9 cellular contexts compared by ENCODE assay signal in genomic region chr1:93692983-93693591, GRCh38. TPM values are rescaled to one million over a fixed set of nuclear protein-coding genes. Genes with fewer than 3 reads are reported as not detected.
DNase-seq lines count a peak whose midpoint lies in the region; ATAC-seq and TF ChIP-seq lines count a peak whose summit lies in the region.
"Had no signal": no experiment of that assay in that cellular context is flagged by ENCODE, and none has a peak within 500 bp of the region (broad histone marks: within the 10 kb centered on the region; RNA-seq: fewer than 3 reads in every experiment).

No MANE protein-coding gene starts in this region.

- POLR2A ChIA-PET in HEK293T (lab: Yijun Ruan, JAX) = no interaction called here

- CTCF ChIA-PET in HEK293T (lab: Yijun Ruan, JAX) = interaction anchor here (1.0 to 1.4 kb wide), 3 partner anchors 13 to 151 kb away, joined by 3 to 4 read pairs (median 4); no protein-coding TSS in a partner anchor

- H3K27me3 ChIP-seq in esophagus (ENCODE audit: control insufficient read depth in 1 of 2, insufficient read depth in 2 of 2, low read length in 2 of 2) = no peaks in the 10 kb centered on the region

- peak; percentile 59 for ATAC-seq in HG02840 (IDR thresholded peaks at IDR 0.05; ENCODE audit: low FRiP score, unreplicated experiment)

- no peak overlapping the region for H3K4me3 ChIP-seq in esophagus (ENCODE audit: low read depth in 1 of 2, low read length in 2 of 2)

- H3K36me3 ChIP-seq in esophagus (ENCODE audit: control insufficient read depth in 2 of 2, insufficient read depth in 2 of 2, low read length in 1 of 2) = no peaks in the 10 kb centered on the region

- peak; percentile 74 for DNase-seq in activated CD4-positive, alpha-beta T cell treated with anti-CD3 and anti-CD28 coated beads for 48 hours
- no peak for DNase-seq in activated CD4-positive, alpha-beta T cell treated with anti-CD3 and anti-CD28 coated beads for 1 hour
- peak; percentile 17 for DNase-seq in RPMI8226
- peak in 2 of 3 donors; percentile 51 to 52 for DNase-seq in stimulated activated CD4-positive, alpha-beta T cell treated with anti-CD3 and anti-CD28 coated beads, TNF-alpha, amount 100 ng/mL, for 48 hours (ENCODE audit: low read depth in 3 of 3)
- DNase-seq in NCI-H1417 treated with DMSO at 0.1 percent for 48 hours (lab: John Stamatoyannopoulos, UW) = no peak
- DNase-seq in HEK293T (ENCODE audit: extremely low spot score) = no peak
- DNase-seq: DND-41 had no signal

- H3K9me3 ChIP-seq in esophagus (ENCODE audit: control insufficient read depth in 2 of 2, insufficient read depth in 1 of 2, low read depth in 1 of 2, low read length in 1 of 2) = no peaks in the 10 kb centered on the region

- H3K27ac ChIP-seq in esophagus (ENCODE audit: low read depth in 2 of 2, low read length in 1 of 2) = peak overlapping the region; percentile 89

- WGBS in esophagus, 2 donors = 37 to 40% methylated on average over 7 of the region's 7 CpGs

- H3K4me1 ChIP-seq in esophagus (ENCODE audit: control insufficient read depth in 2 of 2, insufficient read depth in 2 of 2, low read length in 1 of 2) = peaks cover 2 to 16% of the 10 kb centered on the region in 2 donors

TF ChIP-seq in HEK293T, 16 proteins besides CTCF, POLR2A, EP300 and RAD21:
- no peak for TF ChIP-seq PKNOX1 (IDR thresholded peaks at IDR 0.05)
- TF ChIP-seq LEF1 (IDR thresholded peaks at IDR 0.05; ENCODE audit: borderline replicate concordance) = no peak
- TF ChIP-seq FOXK2 (IDR thresholded peaks at IDR 0.05) = no peak
- no peak for TF ChIP-seq L3MBTL2 (conservative IDR thresholded peaks at IDR 0.05)
- no peak for TF ChIP-seq BHLHE40 (IDR thresholded peaks at IDR 0.05; ENCODE audit: borderline replicate concordance)
- no peak for TF ChIP-seq TARDBP (IDR thresholded peaks at IDR 0.05)
- no peak for TF ChIP-seq FOXA1 (IDR thresholded peaks at IDR 0.05)
- no peak for TF ChIP-seq ELF4 (IDR thresholded peaks at IDR 0.05)
- no peak for TF ChIP-seq ZNF384 (IDR thresholded peaks at IDR 0.05)
- TF ChIP-seq ARNT (IDR thresholded peaks at IDR 0.05) = no peak
- TF ChIP-seq SP1 (IDR thresholded peaks at IDR 0.05) = no peak
- no peak for TF ChIP-seq FOXM1 (IDR thresholded peaks at IDR 0.05; ENCODE audit: borderline replicate concordance)
- TF ChIP-seq NFRKB (IDR thresholded peaks at IDR 0.05) = no peak

RNA-seq across cellular contexts. Expression of gene BCAR3, which starts 11.4 kb away (rescaled TPM):
- 1 to 10 TPM; 7.5 to 9.4 TPM for polyA plus RNA-seq in esophagus

Comparison
In these comparisons a context has a peak if more than half of its experiments do, and no peak if none do; other contexts are left out.
1. DNase-seq: peak in activated CD4-positive, alpha-beta T cell treated with anti-CD3 and anti-CD28 coated beads for 48 hours (single experiment), RPMI8226 (single experiment) and stimulated activated CD4-positive, alpha-beta T cell treated with anti-CD3 and anti-CD28 coated beads, TNF-alpha, amount 100 ng/mL, for 48 hours (2 of 3); none in activated CD4-positive, alpha-beta T cell treated with anti-CD3 and anti-CD28 coated beads for 1 hour (single experiment), NCI-H1417 treated with DMSO at 0.1 percent for 48 hours (single experiment) and HEK293T (single experiment).